42 cellular contexts compared by ENCODE assay signal in genomic region chr2:27189989-27190388, GRCh38. TPM values are rescaled to one million over a fixed set of nuclear protein-coding genes. Genes with fewer than 3 reads are reported as not detected.
"Had no signal": no experiment of that assay in that cellular context is flagged by ENCODE, and none has a peak within 500 bp of the region (broad histone marks: within the 10 kb centered on the region; RNA-seq: fewer than 3 reads in every experiment).

No MANE protein-coding gene starts in this region.

- H3K36me3 ChIP-seq: adrenal gland, ascending aorta, brain microvascular endothelial cell, breast epithelium, cardiac muscle cell had no signal

- H3K4me1 Mint-ChIP-seq: activated naive CD4-positive, alpha-beta T cell treated with anti-CD3 and anti-CD28 coated beads, Interleukin-2, amount 10 ng/mL, durations not matched to agents 7 days and 5 days; activated naive CD4-positive, alpha-beta T cell treated with anti-CD3 and anti-CD28 coated beads, Interleukin-2, amount 50 U/mL, for 24 hours; activated naive CD8-positive, alpha-beta T cell treated with anti-CD3 and anti-CD28 coated beads, Interleukin-2, amount 10 ng/mL, durations not matched to agents 7 days and 5 days; activated naive CD8-positive, alpha-beta T cell treated with anti-CD3 and anti-CD28 coated beads, Interleukin-2, amount 50 U/mL, for 24 hours; activated T-helper 17 cell treated with anti-CD3 and anti-CD28 coated beads, Interleukin-2, amount 50 U/mL, for 72 hours; central memory CD8-positive, alpha-beta T cell had no signal

- H3K27me3 ChIP-seq: adrenal gland, ascending aorta, body of pancreas, brain microvascular endothelial cell, breast epithelium, cardiac muscle cell had no signal

- H3K4me3 Mint-ChIP-seq: activated naive CD4-positive, alpha-beta T cell treated with anti-CD3 and anti-CD28 coated beads for 36 hours; activated naive CD4-positive, alpha-beta T cell treated with anti-CD3 and anti-CD28 coated beads, Interleukin-2, amount 10 ng/mL, durations not matched to agents 7 days and 5 days; activated naive CD4-positive, alpha-beta T cell treated with anti-CD3 and anti-CD28 coated beads, Interleukin-2, amount 50 U/mL, for 24 hours; activated naive CD8-positive, alpha-beta T cell; activated naive CD8-positive, alpha-beta T cell treated with anti-CD3 and anti-CD28 coated beads for 36 hours; activated naive CD8-positive, alpha-beta T cell treated with anti-CD3 and anti-CD28 coated beads, Interleukin-2, amount 10 ng/mL, durations not matched to agents 7 days and 5 days; activated naive CD8-positive, alpha-beta T cell treated with anti-CD3 and anti-CD28 coated beads, Interleukin-2, amount 50 U/mL, for 24 hours; activated T-cell treated with anti-CD3 and anti-CD28 coated beads, Interleukin-2, amount 50 U/mL, for 4 hours; activated T-cell treated with anti-CD3 and anti-CD28 coated beads, Interleukin-2, amount 50 U/mL, for 72 hours; activated T-helper 1 cell treated with anti-CD3 and anti-CD28 coated beads, Interleukin-12 subunit alpha, Interleukin-12 subunit beta, Interleukin-2, Interleukin-4 antibody, amounts not matched to agents 30 ng/mL and 10 ng/mL and 1 ng/mL, durations not matched to agents 14 hours and 24 hours and 36 hours; activated T-helper 17 cell treated with anti-CD3 and anti-CD28 coated beads, Interleukin-2, amount 50 U/mL, for 72 hours; brain; central memory CD8-positive, alpha-beta T cell had no signal

- DNase-seq: activated effector memory CD4-positive, alpha-beta T cell treated with anti-CD3 and anti-CD28 coated beads, Interleukin-2, amount 50 U/mL, for 16 hours; activated effector memory CD4-positive, alpha-beta T cell treated with Interleukin-2 at 50 U/mL for 16 hours; activated gamma-delta T cell; activated gamma-delta T cell treated with Interleukin-2 at 50 U/mL for 16 hours; activated naive CD4-positive, alpha-beta T cell; activated naive CD4-positive, alpha-beta T cell treated with anti-CD3 and anti-CD28 coated beads for 36 hours; activated naive CD4-positive, alpha-beta T cell treated with anti-CD3 and anti-CD28 coated beads, Interleukin-2, amount 10 ng/mL, durations not matched to agents 7 days and 5 days; activated naive CD4-positive, alpha-beta T cell treated with anti-CD3 and anti-CD28 coated beads, Interleukin-2, amount 50 U/mL, for 16 hours; activated naive CD4-positive, alpha-beta T cell treated with Interleukin-2 at 50 U/mL for 16 hours; activated naive CD8-positive, alpha-beta T cell treated with anti-CD3 and anti-CD28 coated beads for 36 hours; activated naive CD8-positive, alpha-beta T cell treated with anti-CD3 and anti-CD28 coated beads, Interleukin-2, amount 10 ng/mL, durations not matched to agents 7 days and 5 days; activated naive CD8-positive, alpha-beta T cell treated with anti-CD3 and anti-CD28 coated beads, Interleukin-2, amount 50 U/mL, for 24 hours; activated T-cell treated with anti-CD3 and anti-CD28 coated beads, Interleukin-2, amount 50 U/mL, for 4 hours; activated T-cell treated with anti-CD3 and anti-CD28 coated beads, Interleukin-2, amount 50 U/mL, for 48 hours; activated T-cell treated with anti-CD3 and anti-CD28 coated beads, Interleukin-2, amount 50 U/mL, for 72 hours; adrenal gland; amniotic stem cell; amygdala; anterior cingulate cortex; aorta; body of pancreas; brain microvascular endothelial cell; caudate nucleus; central memory CD4-positive, alpha-beta T cell; cerebellar nuclear complex had no signal

- H3K36me3 Mint-ChIP-seq: activated naive CD4-positive, alpha-beta T cell treated with anti-CD3 and anti-CD28 coated beads, Interleukin-2, amount 10 ng/mL, durations not matched to agents 7 days and 5 days; activated naive CD4-positive, alpha-beta T cell treated with anti-CD3 and anti-CD28 coated beads, Interleukin-2, amount 50 U/mL, for 24 hours; activated naive CD4-positive, alpha-beta T cell treated with anti-CD3 and anti-CD28 coated beads, Interleukin-2, amount 50 U/mL, for 72 hours; activated naive CD8-positive, alpha-beta T cell; activated naive CD8-positive, alpha-beta T cell treated with anti-CD3 and anti-CD28 coated beads for 36 hours; activated naive CD8-positive, alpha-beta T cell treated with anti-CD3 and anti-CD28 coated beads, Interleukin-2, amount 10 ng/mL, durations not matched to agents 7 days and 5 days; brain had no signal

- H3K27ac Mint-ChIP-seq: activated naive CD4-positive, alpha-beta T cell treated with anti-CD3 and anti-CD28 coated beads for 36 hours; activated naive CD4-positive, alpha-beta T cell treated with anti-CD3 and anti-CD28 coated beads, Interleukin-2, amount 10 ng/mL, durations not matched to agents 7 days and 5 days; activated naive CD4-positive, alpha-beta T cell treated with anti-CD3 and anti-CD28 coated beads, Interleukin-2, amount 50 U/mL, for 24 hours; activated naive CD4-positive, alpha-beta T cell treated with anti-CD3 and anti-CD28 coated beads, Interleukin-2, amount 50 U/mL, for 72 hours; activated naive CD8-positive, alpha-beta T cell; activated naive CD8-positive, alpha-beta T cell treated with anti-CD3 and anti-CD28 coated beads for 36 hours; activated naive CD8-positive, alpha-beta T cell treated with anti-CD3 and anti-CD28 coated beads, Interleukin-2, amount 10 ng/mL, durations not matched to agents 7 days and 5 days; activated naive CD8-positive, alpha-beta T cell treated with anti-CD3 and anti-CD28 coated beads, Interleukin-2, amount 50 U/mL, for 24 hours; activated T-cell treated with anti-CD3 and anti-CD28 coated beads, Interleukin-2, amount 50 U/mL, for 72 hours; activated T-helper 1 cell treated with anti-CD3 and anti-CD28 coated beads, Interleukin-12 subunit alpha, Interleukin-12 subunit beta, Interleukin-2, Interleukin-4 antibody, amounts not matched to agents 30 ng/mL and 10 ng/mL and 1 ng/mL, durations not matched to agents 14 hours and 24 hours and 36 hours; activated T-helper 17 cell treated with anti-CD3 and anti-CD28 coated beads, Interleukin-2, amount 50 U/mL, for 72 hours; activated T-helper 2 cell treated with anti-CD3 and anti-CD28 coated beads, Interferon-gamma antibody, Interleukin-2, Interleukin-4, amounts not matched to agents 10 μg/mL and 5 μg/mL and 100 μg/mL, durations not matched to agents 14 hours and 24 hours and 36 hours; brain had no signal

- H3K9me3 ChIP-seq: adrenal gland, ascending aorta, body of pancreas, breast epithelium had no signal

- H3K27me3 Mint-ChIP-seq: activated naive CD8-positive, alpha-beta T cell; activated naive CD8-positive, alpha-beta T cell treated with anti-CD3 and anti-CD28 coated beads, Interleukin-2, amount 50 U/mL, for 24 hours had no signal

- H3K9me3 Mint-ChIP-seq: activated naive CD4-positive, alpha-beta T cell treated with anti-CD3 and anti-CD28 coated beads for 36 hours; activated naive CD4-positive, alpha-beta T cell treated with anti-CD3 and anti-CD28 coated beads, Interleukin-2, amount 10 ng/mL, durations not matched to agents 7 days and 5 days; activated naive CD4-positive, alpha-beta T cell treated with anti-CD3 and anti-CD28 coated beads, Interleukin-2, amount 50 U/mL, for 24 hours; activated naive CD4-positive, alpha-beta T cell treated with anti-CD3 and anti-CD28 coated beads, Interleukin-2, amount 50 U/mL, for 72 hours; activated naive CD8-positive, alpha-beta T cell treated with anti-CD3 and anti-CD28 coated beads for 36 hours; activated naive CD8-positive, alpha-beta T cell treated with anti-CD3 and anti-CD28 coated beads, Interleukin-2, amount 10 ng/mL, durations not matched to agents 7 days and 5 days; activated naive CD8-positive, alpha-beta T cell treated with anti-CD3 and anti-CD28 coated beads, Interleukin-2, amount 50 U/mL, for 24 hours; activated T-cell treated with anti-CD3 and anti-CD28 coated beads, Interleukin-2, amount 50 U/mL, for 4 hours; activated T-cell treated with anti-CD3 and anti-CD28 coated beads, Interleukin-2, amount 50 U/mL, for 72 hours; activated T-helper 1 cell treated with anti-CD3 and anti-CD28 coated beads, Interleukin-12 subunit alpha, Interleukin-12 subunit beta, Interleukin-2, Interleukin-4 antibody, amounts not matched to agents 30 ng/mL and 10 ng/mL and 1 ng/mL, durations not matched to agents 14 hours and 24 hours and 36 hours; activated T-helper 17 cell treated with anti-CD3 and anti-CD28 coated beads, Interleukin-2, amount 50 U/mL, for 72 hours; activated T-helper 2 cell treated with anti-CD3 and anti-CD28 coated beads, Interferon-gamma antibody, Interleukin-2, Interleukin-4, amounts not matched to agents 10 μg/mL and 5 μg/mL and 100 μg/mL, durations not matched to agents 14 hours and 24 hours and 36 hours; central memory CD8-positive, alpha-beta T cell had no signal

- H3K4me1 ChIP-seq: adrenal gland, breast epithelium had no signal

- ATAC-seq: activated naive CD4-positive, alpha-beta T cell treated with anti-CD3 and anti-CD28 coated beads, Interleukin-2, amount 50 U/mL, for 72 hours; activated naive CD8-positive, alpha-beta T cell treated with anti-CD3 and anti-CD28 coated beads, Interleukin-2, amount 50 U/mL, for 24 hours; activated T-cell treated with anti-CD3 and anti-CD28 coated beads, Interleukin-2, amount 50 U/mL, for 4 hours; activated T-cell treated with anti-CD3 and anti-CD28 coated beads, Interleukin-2, amount 50 U/mL, for 72 hours; activated T-helper 17 cell treated with anti-CD3 and anti-CD28 coated beads, Interleukin-2, amount 50 U/mL, for 72 hours; body of pancreas had no signal

- H3K4me3 ChIP-seq: adrenal gland, ascending aorta, body of pancreas, breast epithelium, cardiac muscle cell had no signal

- H3K27ac ChIP-seq: adrenal gland, ascending aorta, body of pancreas, brain microvascular endothelial cell, breast epithelium, cardiac muscle cell had no signal

RNA-seq across cellular contexts. Expression of gene TCF23, which starts 41.2 kb away (rescaled TPM):
- total RNA-seq: activated naive CD4-positive, alpha-beta T cell treated with anti-CD3 and anti-CD28 coated beads for 36 hours; activated naive CD8-positive, alpha-beta T cell treated with anti-CD3 and anti-CD28 coated beads for 36 hours; activated naive CD8-positive, alpha-beta T cell treated with anti-CD3 and anti-CD28 coated beads, Interleukin-2, amount 10 ng/mL, durations not matched to agents 7 days and 5 days; activated T-cell treated with anti-CD3 and anti-CD28 coated beads, Interleukin-2, amount 50 U/mL, for 4 hours; activated T-cell treated with anti-CD3 and anti-CD28 coated beads, Interleukin-2, amount 50 U/mL, for 72 hours; activated T-helper 1 cell treated with anti-CD3 and anti-CD28 coated beads, Interleukin-12 subunit alpha, Interleukin-12 subunit beta, Interleukin-2, Interleukin-4 antibody, amounts not matched to agents 30 ng/mL and 10 ng/mL and 1 ng/mL, durations not matched to agents 14 hours and 24 hours and 36 hours; activated T-helper 17 cell treated with anti-CD3 and anti-CD28 coated beads, Interleukin-2, amount 50 U/mL, for 72 hours; activated T-helper 2 cell treated with anti-CD3 and anti-CD28 coated beads, Interferon-gamma antibody, Interleukin-2, Interleukin-4, amounts not matched to agents 10 μg/mL and 5 μg/mL and 100 μg/mL, durations not matched to agents 14 hours and 24 hours and 36 hours; ascending aorta; astrocyte; breast epithelium; bronchial epithelial cell; cardiac muscle cell; cardiac septum; cerebellum; chondrocyte had no signal
- polyA plus RNA-seq: aorta, cardiac muscle cell had no signal

RNA-seq across cellular contexts. Expression of gene PRR30, which starts 50.8 kb away (rescaled TPM):
- total RNA-seq: activated naive CD4-positive, alpha-beta T cell treated with anti-CD3 and anti-CD28 coated beads for 36 hours; activated naive CD4-positive, alpha-beta T cell treated with anti-CD3 and anti-CD28 coated beads, Interleukin-2, amount 50 U/mL, for 72 hours; activated naive CD8-positive, alpha-beta T cell treated with anti-CD3 and anti-CD28 coated beads for 36 hours; activated naive CD8-positive, alpha-beta T cell treated with anti-CD3 and anti-CD28 coated beads, Interleukin-2, amount 10 ng/mL, durations not matched to agents 7 days and 5 days; activated T-cell treated with anti-CD3 and anti-CD28 coated beads, Interleukin-2, amount 50 U/mL, for 4 hours; activated T-cell treated with anti-CD3 and anti-CD28 coated beads, Interleukin-2, amount 50 U/mL, for 72 hours; activated T-helper 1 cell treated with anti-CD3 and anti-CD28 coated beads, Interleukin-12 subunit alpha, Interleukin-12 subunit beta, Interleukin-2, Interleukin-4 antibody, amounts not matched to agents 30 ng/mL and 10 ng/mL and 1 ng/mL, durations not matched to agents 14 hours and 24 hours and 36 hours; activated T-helper 17 cell treated with anti-CD3 and anti-CD28 coated beads, Interleukin-2, amount 50 U/mL, for 72 hours; activated T-helper 2 cell treated with anti-CD3 and anti-CD28 coated beads, Interferon-gamma antibody, Interleukin-2, Interleukin-4, amounts not matched to agents 10 μg/mL and 5 μg/mL and 100 μg/mL, durations not matched to agents 14 hours and 24 hours and 36 hours; adrenal gland; aorta; ascending aorta; astrocyte; body of pancreas; breast epithelium; bronchial epithelial cell; cardiac muscle cell; cardiac septum; cerebellum; chondrocyte had no signal
- polyA plus RNA-seq: adipose tissue, adrenal gland, aorta, cardiac muscle cell had no signal
